In the genomic region with DNA sequence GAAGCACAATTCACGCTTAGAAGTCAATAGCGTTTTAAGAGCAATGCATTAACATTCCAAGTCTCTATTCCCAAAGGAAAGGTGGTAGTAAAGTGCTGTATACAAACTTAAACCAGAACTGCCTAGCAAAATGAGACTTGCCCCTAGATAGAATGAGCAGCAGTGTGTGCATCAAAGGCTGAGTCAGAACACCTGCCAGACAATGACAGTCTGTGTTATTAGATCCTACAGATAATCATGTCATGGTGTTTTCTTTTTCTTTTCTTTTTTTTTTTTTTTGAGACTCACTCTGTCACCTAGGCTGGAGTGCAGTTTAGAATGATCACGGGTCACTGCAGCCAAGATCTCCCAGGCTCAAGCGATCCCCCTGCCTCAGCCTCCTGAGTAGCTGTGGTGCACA, we compare ENCODE assay signal across 10 cellular contexts. TPM values are rescaled to one million over a fixed set of nuclear protein-coding genes. Genes with fewer than 3 reads are reported as not detected.
DNase-seq lines count a peak whose midpoint lies in the region; ATAC-seq, FAIRE-seq and TF ChIP-seq lines count a peak whose summit lies in the region.
"Had no signal": no experiment of that assay in that cellular context is flagged by ENCODE, and none has a peak within 500 bp of the region (broad histone marks: within the 10 kb centered on the region; RNA-seq: fewer than 3 reads in every experiment).

No MANE protein-coding gene starts in this region.

- DNase-seq in GM06990 (ENCODE audit: extremely low read depth, insufficient read length) (no peak), endothelial cell of umbilical vein (ENCODE audit: low read depth, low spot score) (no peak), osteoblast (ENCODE audit: insufficient read length, low spot score, missing footprints) (no peak), substantia nigra (lab: John Stamatoyannopoulos, UW) (no peak), DMS79 (lab: John Stamatoyannopoulos, UW) (no peak), omental fat pad (ENCODE audit: low spot score) (no peak)
- DNase-seq in stimulated activated CD4-positive, alpha-beta T cell treated with anti-CD3 and anti-CD28 coated beads, Interleukin-15, amount 100 ng/mL, for 24 hours: no peak

- CTCF ChIA-PET in endothelial cell of umbilical vein (lab: Charles Lee): interaction anchor here (1.5 to 2.6 kb wide), 2 partner anchors 12 to 65 kb away, joined by 4 to 33 read pairs; a partner anchor contains a TSS

- peaks cover 9% of the 10 kb centered on the region for H4K20me1 ChIP-seq in OCI-LY3 (ENCODE audit: insufficient read depth, low read length)
- H4K20me1 ChIP-seq in endothelial cell of umbilical vein (replicated peaks; ENCODE audit: control insufficient read depth, extremely low read depth, insufficient read depth, low read length): no peaks in the 10 kb centered on the region
- H4K20me1 ChIP-seq in osteoblast (ENCODE audit: insufficient read depth, low read length): no peaks in the 10 kb centered on the region

- H3K27ac ChIP-seq in OCI-LY3 (ENCODE audit: low read length) (no peak overlapping the region; the same call in 1 of the 2 replicates), endothelial cell of umbilical vein (ENCODE audit: insufficient read depth, low read depth, low read length) (no peak overlapping the region), osteoblast (ENCODE audit: low read depth, low read length) (peak overlapping the region; percentile 77), substantia nigra (ENCODE audit: low read depth, low read length, poor library complexity, severe bottlenecking) (no peak overlapping the region)
- H3K27ac ChIP-seq: cardiac muscle cell had no signal

- H3K4me2 ChIP-seq in OCI-LY3 (ENCODE audit: low read length): peak overlapping the region; percentile 94
- peak overlapping the region; percentile 33 for H3K4me2 ChIP-seq in endothelial cell of umbilical vein (ENCODE audit: insufficient read depth, low read length)
- peak overlapping the region; percentile 98 for H3K4me2 ChIP-seq in osteoblast (ENCODE audit: insufficient read depth, low read length)

- no peak for TF ChIP-seq POLR2A in endothelial cell of umbilical vein (IDR thresholded peaks at IDR 0.05; ENCODE audit: low read depth, low read length)

- dilution Hi-C loops in endothelial cell of umbilical vein (cut with MboI; ENCODE audit: extremely low pct_ligation_motif_present, low sequenced_read_pairs): no loop called here

- H3K79me2 ChIP-seq in OCI-LY3 (ENCODE audit: low read length) (peaks cover 62% of the 10 kb centered on the region), endothelial cell of umbilical vein (ENCODE audit: control insufficient read depth, insufficient read depth, low read length) (peaks cover 41% of the 10 kb centered on the region), osteoblast (ENCODE audit: insufficient read depth, low read length) (peaks cover 47% of the 10 kb centered on the region)

- no peak for FAIRE-seq in endothelial cell of umbilical vein (lab: Jason Lieb, UNC)

- 0 out of 2 replicates have a peak, but pooled peaks cover 5% of the 10 kb centered on the region for H3K9me3 ChIP-seq in OCI-LY3 (ENCODE audit: insufficient read depth, low read length)
- H3K9me3 ChIP-seq in endothelial cell of umbilical vein (replicated peaks; ENCODE audit: control insufficient read depth, insufficient read depth, low read length): no peaks in the 10 kb centered on the region
- H3K9me3 ChIP-seq in osteoblast (ENCODE audit: low read depth, low read length): no peaks in the 10 kb centered on the region

- H3K27me3 ChIP-seq in GM06990 (replicated peaks; ENCODE audit: control insufficient read depth, insufficient read depth, low read length) (no peaks in the 10 kb centered on the region), OCI-LY3 (ENCODE audit: low read depth, low read length) (no peaks in the 10 kb centered on the region), endothelial cell of umbilical vein (ENCODE audit: control insufficient read depth in 2 of 2, insufficient read depth in 2 of 2, low read length in 2 of 2) (peaks cover 0 to 1% of the 10 kb centered on the region in 2 experiments), osteoblast (ENCODE audit: insufficient read depth, low read length) (no peaks in the 10 kb centered on the region)
- H3K27me3 ChIP-seq: cardiac muscle cell had no signal

- BruUV-seq in endothelial cell of umbilical vein (replicated peaks; lab: Mats Ljungman, UMichigan): no TSS peak

- intact Hi-C loops in endothelial cell of umbilical vein (cut with micrococcal nuclease): no loop called here

- H3K36me3 ChIP-seq in GM06990 (ENCODE audit: control insufficient read depth, insufficient read depth, low read length): peaks cover 3% of the 10 kb centered on the region
- H3K36me3 ChIP-seq in OCI-LY3 (replicated peaks; ENCODE audit: low read depth, low read length): peaks cover 48% of the 10 kb centered on the region
- peaks cover 15% of the 10 kb centered on the region in 2 experiments for H3K36me3 ChIP-seq in endothelial cell of umbilical vein (ENCODE audit: control insufficient read depth in 2 of 2, extremely low read depth in 1 of 2, insufficient read depth in 2 of 2, low read length in 2 of 2)
- peaks cover 31% of the 10 kb centered on the region for H3K36me3 ChIP-seq in osteoblast (ENCODE audit: insufficient read depth, low read length)

- no peak for ATAC-seq in omental fat pad (ENCODE audit: low FRiP score)

- H3K4me1 ChIP-seq in OCI-LY3 (ENCODE audit: low read length) (peaks cover 54% of the 10 kb centered on the region), endothelial cell of umbilical vein (ENCODE audit: control insufficient read depth, extremely low read depth, insufficient read depth, low read length) (peaks cover 14% of the 10 kb centered on the region), osteoblast (ENCODE audit: insufficient read depth, low read length) (peaks cover 16% of the 10 kb centered on the region)

- no peak for TF ChIP-seq CTCF in GM06990 (IDR thresholded peaks at IDR 0.05; ENCODE audit: insufficient read depth, low read length, poor library complexity, severe bottlenecking)
- TF ChIP-seq CTCF in OCI-LY3 (IDR thresholded peaks at IDR 0.05; ENCODE audit: low read depth, low read length): no peak
- no peak for TF ChIP-seq CTCF in endothelial cell of umbilical vein (IDR thresholded peaks at IDR 0.05; ENCODE audit: extremely low read depth in 1 of 2, insufficient read depth in 1 of 2, low read depth in 1 of 2, low read length in 2 of 2)
- no peak for TF ChIP-seq CTCF in osteoblast (IDR thresholded peaks at IDR 0.05; ENCODE audit: extremely low read depth, low read depth, low read length)
- TF ChIP-seq CTCF in omental fat pad (IDR thresholded peaks at IDR 0.05): no peak

- H3K9ac ChIP-seq in OCI-LY3 (ENCODE audit: low read length): peak overlapping the region; percentile 94
- no peak overlapping the region for H3K9ac ChIP-seq in endothelial cell of umbilical vein (replicated peaks; ENCODE audit: extremely low read depth, insufficient read depth, low read length)

- H3K9me1 ChIP-seq in endothelial cell of umbilical vein (replicated peaks; ENCODE audit: control insufficient read depth, extremely low read depth, insufficient read depth, low read length): no peaks in the 10 kb centered on the region

- peak overlapping the region; percentile 93 for H3K4me3 ChIP-seq in GM06990 (replicated peaks; ENCODE audit: low read depth, low read length)
- peak overlapping the region; percentile 85 for H3K4me3 ChIP-seq in OCI-LY3 (ENCODE audit: low read length)
- H3K4me3 ChIP-seq in endothelial cell of umbilical vein (replicated peaks in 1 of 3; ENCODE audit: insufficient read depth in 1 of 3, low read depth in 1 of 3, low read length in 3 of 3): no peak overlapping the region
- H3K4me3 ChIP-seq in osteoblast (ENCODE audit: insufficient read depth, low read length): no peak overlapping the region

- H2AFZ ChIP-seq in OCI-LY3 (ENCODE audit: low read depth, low read length) (no peak overlapping the region), endothelial cell of umbilical vein (ENCODE audit: low read depth, low read length) (no peak overlapping the region), osteoblast (ENCODE audit: low read length) (no peak overlapping the region)

- POLR2A ChIA-PET in endothelial cell of umbilical vein (lab: Charles Lee): interaction anchor here (1.2 kb wide), 1 partner anchor 64 kb away, joined by 3 read pairs; a partner anchor contains a TSS

RNA-seq across cellular contexts. Expression of a gene that starts 1.6 kb away (rescaled TPM):
- total RNA-seq in endothelial cell of umbilical vein (97.4 and 98.7 TPM in 2 replicates), osteoblast (95.8 and 107 TPM in 2 replicates), omental fat pad (10 to 100 TPM; 56.1 to 61.7 (median 58.6) TPM)
- polyA plus RNA-seq in endothelial cell of umbilical vein: 85.2 and 100 TPM in 2 replicates
- polyA plus RNA-seq in endothelial cell of umbilical vein (2011; cell fraction: cytosol; rRNA removed): 121 and 141 TPM in 2 replicates
- polyA plus RNA-seq in endothelial cell of umbilical vein (2011; cell fraction: nucleus; rRNA removed): 102 and 139 TPM in 2 replicates
- polyA plus RNA-seq in endothelial cell of umbilical vein (2012): 80.4 and 111 TPM in 2 replicates
- 129 and 130 TPM in 2 replicates for polyA minus RNA-seq in endothelial cell of umbilical vein
- polyA minus RNA-seq in endothelial cell of umbilical vein (2011; cell fraction: cytosol; rRNA and poly(A)+ RNA removed): 28.2 TPM
- 36.4 and 52.2 TPM in 2 replicates for polyA minus RNA-seq in endothelial cell of umbilical vein (2011; cell fraction: nucleus; rRNA and poly(A)+ RNA removed)

RNA-seq across cellular contexts. Expression of a gene that starts 52.8 kb away (rescaled TPM):
- total RNA-seq in endothelial cell of umbilical vein: not detected in 2 replicates
- not detected in 2 replicates for polyA plus RNA-seq in endothelial cell of umbilical vein
- not detected in 2 replicates for polyA plus RNA-seq in endothelial cell of umbilical vein (2011; cell fraction: cytosol; rRNA removed)
- not detected in 2 replicates for polyA plus RNA-seq in endothelial cell of umbilical vein (2011; cell fraction: nucleus; rRNA removed)
- polyA plus RNA-seq in endothelial cell of umbilical vein (2012): not detected in 2 replicates
- not detected in 2 replicates for polyA minus RNA-seq in endothelial cell of umbilical vein
- not detected for polyA minus RNA-seq in endothelial cell of umbilical vein (2011; cell fraction: cytosol; rRNA and poly(A)+ RNA removed)
- not detected in 2 replicates for polyA minus RNA-seq in endothelial cell of umbilical vein (2011; cell fraction: nucleus; rRNA and poly(A)+ RNA removed)
- not detected in 2 replicates for total RNA-seq in osteoblast
- not detected for total RNA-seq in omental fat pad
- total RNA-seq: cardiac muscle cell, renal cortical epithelial cell had no signal
- polyA plus RNA-seq: cardiac muscle cell had no signal

RNA-seq across cellular contexts. Expression of a gene that starts 53.8 kb away (rescaled TPM):
- not detected in 2 replicates for total RNA-seq in endothelial cell of umbilical vein
- polyA plus RNA-seq in endothelial cell of umbilical vein: not detected in 2 replicates
- not detected in 2 replicates for polyA plus RNA-seq in endothelial cell of umbilical vein (2011; cell fraction: cytosol; rRNA removed)
- polyA plus RNA-seq in endothelial cell of umbilical vein (2011; cell fraction: nucleus; rRNA removed): 0.08 TPM in 1 of 2 replicates, not detected in the other
- not detected in 2 replicates for polyA plus RNA-seq in endothelial cell of umbilical vein (2012)
- polyA minus RNA-seq in endothelial cell of umbilical vein: not detected in 2 replicates
- not detected for polyA minus RNA-seq in endothelial cell of umbilical vein (2011; cell fraction: cytosol; rRNA and poly(A)+ RNA removed)
- not detected in 2 replicates for polyA minus RNA-seq in endothelial cell of umbilical vein (2011; cell fraction: nucleus; rRNA and poly(A)+ RNA removed)
- total RNA-seq in osteoblast: not detected in 2 replicates
- total RNA-seq in omental fat pad: not detected
- total RNA-seq: cardiac muscle cell, renal cortical epithelial cell had no signal
- polyA plus RNA-seq: cardiac muscle cell had no signal

Comparison
In these comparisons a context has a peak if more than half of its experiments do, and no peak if none do; other contexts are left out.
1. H3K4me3 ChIP-seq: peak in GM06990 (single experiment) and OCI-LY3 (single experiment); none in endothelial cell of umbilical vein (0 of 3) and osteoblast (single experiment).
2. H3K4me2 ChIP-seq: peak in every context shown above with its lines; median percentile 98 in osteoblast; 94 in OCI-LY3; 33 in endothelial cell of umbilical vein.